In genomic region chr14:104786726-104787675, GRCh38 we compare ENCODE assay signal across 1 cellular context.
TF ChIP-seq lines count a peak whose summit lies in the region.

No MANE protein-coding gene starts in this region.

TF ChIP-seq in K562, 482 proteins besides CTCF, POLR2A, EP300 and RAD21:
- TF ChIP-seq RBFOX2 (IDR thresholded peaks at IDR 0.05; ENCODE audit: low read depth, low read length) (peak; percentile 54), BCOR (IDR thresholded peaks at IDR 0.05) (no peak), ZNF121 (CRISPR knock-in tag; conservative IDR thresholded peaks at IDR 0.05) (no peak), ZNF232 (CRISPR knock-in tag; IDR thresholded peaks at IDR 0.05) (no peak), MAZ (CRISPR knock-in tag; conservative IDR thresholded peaks at IDR 0.05 in 1 of 2, IDR thresholded peaks at IDR 0.05 in 1 of 2) (no peak)
